In the genomic region with DNA sequence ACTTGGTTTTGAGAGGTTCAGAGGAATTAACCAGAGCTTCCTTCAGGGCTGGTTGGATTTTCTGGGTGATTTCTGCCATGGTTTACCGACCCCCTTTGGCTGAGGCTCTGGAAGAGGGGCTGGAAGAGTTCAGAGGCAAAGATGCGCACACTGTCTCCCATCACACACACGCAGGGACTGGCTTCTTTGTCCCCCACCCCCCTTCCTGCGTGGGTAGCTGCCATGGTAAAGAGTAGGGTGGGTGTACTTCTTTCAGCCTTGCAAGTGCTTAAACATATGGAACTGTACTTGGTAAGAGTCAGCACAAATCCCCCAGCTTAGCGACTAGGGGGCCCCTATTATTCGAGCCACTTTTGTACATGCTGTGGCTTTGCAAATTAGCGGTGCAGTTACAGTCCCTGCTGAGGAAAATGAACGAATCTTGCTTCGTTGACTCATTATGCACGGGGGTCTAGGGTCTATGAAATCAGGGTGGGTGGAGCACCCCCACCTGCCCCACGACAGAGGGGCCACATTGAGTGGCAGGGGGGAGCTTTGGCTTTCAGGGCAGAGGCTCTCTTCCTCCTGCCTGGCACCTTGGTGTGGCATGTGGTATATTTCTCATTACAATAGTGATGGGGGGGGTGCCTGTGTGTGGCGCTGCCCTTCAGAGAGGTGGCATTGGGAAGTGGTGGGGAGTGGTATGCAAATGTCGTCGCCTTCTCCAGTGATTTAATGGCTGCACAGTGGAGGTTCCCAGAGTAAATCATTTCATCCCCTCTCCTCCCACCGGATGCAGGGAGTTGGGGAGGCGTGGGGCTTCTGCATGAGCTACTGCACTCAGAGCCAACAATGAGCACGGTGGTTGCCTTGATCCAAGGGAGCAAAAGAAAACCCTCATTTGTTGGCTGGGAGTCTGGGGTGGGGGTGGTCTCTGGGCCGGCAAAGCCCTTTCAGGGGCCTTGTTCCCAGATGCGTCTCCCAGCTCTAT, we compare ENCODE assay signal across 1 cellular context.
TF ChIP-seq lines count a peak whose summit lies in the region.

No MANE protein-coding gene starts in this region.

TF ChIP-seq in GM23338, 12 proteins besides CTCF, POLR2A, EP300 and RAD21:
- TF ChIP-seq POLR2AphosphoS5 (IDR thresholded peaks at IDR 0.05; ENCODE audit: low read depth) (no peak), EZH2phosphoT487 (IDR thresholded peaks at IDR 0.05; ENCODE audit: unreplicated experiment) (no peak), STAT1 (IDR thresholded peaks at IDR 0.05; ENCODE audit: unreplicated experiment) (no peak), ZNF114 (CRISPR knock-in tag; IDR thresholded peaks at IDR 0.05) (no peak), EZH2 (IDR thresholded peaks at IDR 0.05; ENCODE audit: low read depth, unreplicated experiment) (no peak), JUNB (IDR thresholded peaks at IDR 0.05; ENCODE audit: unreplicated experiment) (no peak), ZNF331 (CRISPR knock-in tag; IDR thresholded peaks at IDR 0.05; ENCODE audit: low read depth) (no peak), CREB1 (CRISPR knock-in tag; IDR thresholded peaks at IDR 0.05; ENCODE audit: low read depth) (no peak), ZNF462 (CRISPR knock-in tag; IDR thresholded peaks at IDR 0.05) (no peak), NANOG (IDR thresholded peaks at IDR 0.05; ENCODE audit: borderline replicate concordance) (no peak)
- TF ChIP-seq, protein P1, sequence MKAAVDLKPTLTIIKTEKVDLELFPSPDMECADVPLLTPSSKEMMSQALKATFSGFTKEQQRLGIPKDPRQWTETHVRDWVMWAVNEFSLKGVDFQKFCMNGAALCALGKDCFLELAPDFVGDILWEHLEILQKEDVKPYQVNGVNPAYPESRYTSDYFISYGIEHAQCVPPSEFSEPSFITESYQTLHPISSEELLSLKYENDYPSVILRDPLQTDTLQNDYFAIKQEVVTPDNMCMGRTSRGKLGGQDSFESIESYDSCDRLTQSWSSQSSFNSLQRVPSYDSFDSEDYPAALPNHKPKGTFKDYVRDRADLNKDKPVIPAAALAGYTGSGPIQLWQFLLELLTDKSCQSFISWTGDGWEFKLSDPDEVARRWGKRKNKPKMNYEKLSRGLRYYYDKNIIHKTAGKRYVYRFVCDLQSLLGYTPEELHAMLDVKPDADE (IDR thresholded peaks at IDR 0.05): no peak
- TF ChIP-seq, protein P2, sequence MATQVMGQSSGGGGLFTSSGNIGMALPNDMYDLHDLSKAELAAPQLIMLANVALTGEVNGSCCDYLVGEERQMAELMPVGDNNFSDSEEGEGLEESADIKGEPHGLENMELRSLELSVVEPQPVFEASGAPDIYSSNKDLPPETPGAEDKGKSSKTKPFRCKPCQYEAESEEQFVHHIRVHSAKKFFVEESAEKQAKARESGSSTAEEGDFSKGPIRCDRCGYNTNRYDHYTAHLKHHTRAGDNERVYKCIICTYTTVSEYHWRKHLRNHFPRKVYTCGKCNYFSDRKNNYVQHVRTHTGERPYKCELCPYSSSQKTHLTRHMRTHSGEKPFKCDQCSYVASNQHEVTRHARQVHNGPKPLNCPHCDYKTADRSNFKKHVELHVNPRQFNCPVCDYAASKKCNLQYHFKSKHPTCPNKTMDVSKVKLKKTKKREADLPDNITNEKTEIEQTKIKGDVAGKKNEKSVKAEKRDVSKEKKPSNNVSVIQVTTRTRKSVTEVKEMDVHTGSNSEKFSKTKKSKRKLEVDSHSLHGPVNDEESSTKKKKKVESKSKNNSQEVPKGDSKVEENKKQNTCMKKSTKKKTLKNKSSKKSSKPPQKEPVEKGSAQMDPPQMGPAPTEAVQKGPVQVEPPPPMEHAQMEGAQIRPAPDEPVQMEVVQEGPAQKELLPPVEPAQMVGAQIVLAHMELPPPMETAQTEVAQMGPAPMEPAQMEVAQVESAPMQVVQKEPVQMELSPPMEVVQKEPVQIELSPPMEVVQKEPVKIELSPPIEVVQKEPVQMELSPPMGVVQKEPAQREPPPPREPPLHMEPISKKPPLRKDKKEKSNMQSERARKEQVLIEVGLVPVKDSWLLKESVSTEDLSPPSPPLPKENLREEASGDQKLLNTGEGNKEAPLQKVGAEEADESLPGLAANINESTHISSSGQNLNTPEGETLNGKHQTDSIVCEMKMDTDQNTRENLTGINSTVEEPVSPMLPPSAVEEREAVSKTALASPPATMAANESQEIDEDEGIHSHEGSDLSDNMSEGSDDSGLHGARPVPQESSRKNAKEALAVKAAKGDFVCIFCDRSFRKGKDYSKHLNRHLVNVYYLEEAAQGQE (IDR thresholded peaks at IDR 0.05; ENCODE audit: unreplicated experiment): no peak
